Comparison of ENCODE assay signal across 11 cellular contexts in the genomic region with DNA sequence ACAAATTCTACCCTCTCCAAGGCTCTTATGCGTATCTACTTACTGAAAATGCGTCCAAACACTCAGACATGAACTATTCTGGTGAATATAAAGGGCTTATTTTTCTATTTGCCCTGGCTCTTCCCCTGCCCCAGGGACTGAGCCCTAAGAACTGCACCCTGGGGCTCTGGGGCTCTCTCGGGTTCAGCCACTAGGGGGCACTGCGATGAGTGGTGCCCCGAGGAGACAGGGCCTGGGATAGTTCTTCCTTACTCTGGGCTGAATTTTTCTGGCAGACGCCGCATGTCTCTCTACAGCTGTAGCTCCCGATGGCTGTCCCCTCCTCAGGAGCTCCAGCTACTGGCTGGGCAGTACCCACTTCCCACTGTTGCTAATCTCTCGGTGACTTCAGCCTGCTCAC. TPM values are rescaled to one million over a fixed set of nuclear protein-coding genes. Genes with fewer than 3 reads are reported as not detected.
A peak's percentile ranks its signal among the peaks of the same experiment; 100 is the strongest.
DNase-seq lines count a peak whose midpoint lies in the region; TF ChIP-seq lines count a peak whose summit lies in the region.
"Had no signal": no experiment of that assay in that cellular context is flagged by ENCODE, and none has a peak within 500 bp of the region (broad histone marks: within the 10 kb centered on the region; RNA-seq: fewer than 3 reads in every experiment).

No MANE protein-coding gene starts in this region.

- TF ChIP-seq CTCF in DOHH2 (IDR thresholded peaks at IDR 0.05; ENCODE audit: low read depth, low read length, poor library complexity, severe bottlenecking) (peak; percentile 91), LNCAP (IDR thresholded peaks at IDR 0.05) (peak; percentile 63), choroid plexus epithelial cell (conservative IDR thresholded peaks at IDR 0.05; ENCODE audit: low read depth, low read length) (peak; percentile 49), progenitor cell of endocrine pancreas (IDR thresholded peaks at IDR 0.05; ENCODE audit: unreplicated experiment) (peak; percentile 33), tibial artery (IDR thresholded peaks at IDR 0.05) (no peak)

- H3K9me3 ChIP-seq in DOHH2 (ENCODE audit: control insufficient read depth, insufficient read depth, low read length) (no peaks in the 10 kb centered on the region), tibial artery (no peaks in the 10 kb centered on the region)

- DNase-seq in choroid plexus epithelial cell (ENCODE audit: low read depth): no peak
- DNase-seq in progenitor cell of endocrine pancreas (ENCODE audit: low spot score, unreplicated experiment): no peak
- DNase-seq in activated gamma-delta T cell treated with Interleukin-2 at 50 U/mL for 16 hours: no peak
- no peak for DNase-seq in tibial artery
- DNase-seq in activated CD4-positive, alpha-beta T cell treated with anti-CD3 and anti-CD28 coated beads, Interleukin-2, amount 10 ng/mL, durations not matched to agents 24 days and 14 days: no peak
- DNase-seq: EL, midbrain, NCI-H187 had no signal

- no peak overlapping the region for H3K4me3 Mint-ChIP-seq in progenitor cell of endocrine pancreas (ENCODE audit: low read depth)
- no peak overlapping the region for H3K4me3 Mint-ChIP-seq in activated CD4-positive, alpha-beta T cell treated with anti-CD3 and anti-CD28 coated beads, Interleukin-2, amount 10 ng/mL, durations not matched to agents 24 days and 14 days
- H3K4me3 Mint-ChIP-seq: activated naive CD8-positive, alpha-beta T cell had no signal

- no peaks in the 10 kb centered on the region for H3F3A ChIP-seq in DOHH2 (ENCODE audit: control insufficient read depth, insufficient read depth)

- H3K27ac Mint-ChIP-seq in progenitor cell of endocrine pancreas: no peak overlapping the region
- H3K27ac Mint-ChIP-seq in activated CD4-positive, alpha-beta T cell treated with anti-CD3 and anti-CD28 coated beads, Interleukin-2, amount 10 ng/mL, durations not matched to agents 24 days and 14 days: no peak overlapping the region
- H3K27ac Mint-ChIP-seq: activated naive CD8-positive, alpha-beta T cell had no signal

- no peak overlapping the region for H3K4me2 ChIP-seq in DOHH2 (ENCODE audit: low read length)

- H4K20me1 ChIP-seq in DOHH2 (ENCODE audit: control insufficient read depth, insufficient read depth, low read depth, low read length): no peaks in the 10 kb centered on the region

- peaks cover 4% of the 10 kb centered on the region for H3K36me3 Mint-ChIP-seq in progenitor cell of endocrine pancreas (ENCODE audit: insufficient read depth)
- peaks cover 35% of the 10 kb centered on the region for H3K36me3 Mint-ChIP-seq in activated CD4-positive, alpha-beta T cell treated with anti-CD3 and anti-CD28 coated beads, Interleukin-2, amount 10 ng/mL, durations not matched to agents 24 days and 14 days (ENCODE audit: low read depth)

- intact Hi-C loops in tibial artery (cut with DNase I; ENCODE audit: low total_unique reads): no loop called here
- intact Hi-C loops in activated CD4-positive, alpha-beta T cell treated with anti-CD3 and anti-CD28 coated beads, Interleukin-2, amount 10 ng/mL, durations not matched to agents 24 days and 14 days (cut with micrococcal nuclease): no loop called here

- H3K4me1 ChIP-seq in DOHH2 (ENCODE audit: control insufficient read depth, low read length) (no peaks in the 10 kb centered on the region), tibial artery (no peaks in the 10 kb centered on the region)

- no peak overlapping the region for H3K27ac ChIP-seq in DOHH2 (ENCODE audit: low read depth, low read length)
- no peak overlapping the region for H3K27ac ChIP-seq in tibial artery

- H3K36me3 ChIP-seq in DOHH2 (ENCODE audit: control insufficient read depth, low read length): peaks cover 2% of the 10 kb centered on the region; the same call in 1 of the 2 replicates
- no peaks in the 10 kb centered on the region for H3K36me3 ChIP-seq in tibial artery

- H3K9me2 ChIP-seq in DOHH2 (replicated peaks; ENCODE audit: control insufficient read depth, low read length): no peaks in the 10 kb centered on the region

- no peak overlapping the region for H3K4me3 ChIP-seq in DOHH2 (ENCODE audit: low read length)
- H3K4me3 ChIP-seq in choroid plexus epithelial cell (ENCODE audit: low read depth, low read length): no peak overlapping the region
- no peak overlapping the region for H3K4me3 ChIP-seq in tibial artery

- H3K9me3 Mint-ChIP-seq in progenitor cell of endocrine pancreas (ENCODE audit: low read depth): peaks cover 22% of the 10 kb centered on the region
- H3K9me3 Mint-ChIP-seq in activated CD4-positive, alpha-beta T cell treated with anti-CD3 and anti-CD28 coated beads, Interleukin-2, amount 10 ng/mL, durations not matched to agents 24 days and 14 days: peaks cover 11% of the 10 kb centered on the region

- H3K27me3 Mint-ChIP-seq in progenitor cell of endocrine pancreas: no peaks in the 10 kb centered on the region
- no peaks in the 10 kb centered on the region for H3K27me3 Mint-ChIP-seq in activated CD4-positive, alpha-beta T cell treated with anti-CD3 and anti-CD28 coated beads, Interleukin-2, amount 10 ng/mL, durations not matched to agents 24 days and 14 days
- H3K27me3 Mint-ChIP-seq: activated naive CD8-positive, alpha-beta T cell had no signal

- H3K79me2 ChIP-seq in DOHH2 (ENCODE audit: control insufficient read depth, low read length): no peaks in the 10 kb centered on the region

- H3K4me1 Mint-ChIP-seq in progenitor cell of endocrine pancreas (ENCODE audit: low read depth): no peaks in the 10 kb centered on the region
- H3K4me1 Mint-ChIP-seq in activated CD4-positive, alpha-beta T cell treated with anti-CD3 and anti-CD28 coated beads, Interleukin-2, amount 10 ng/mL, durations not matched to agents 24 days and 14 days: peaks cover 13% of the 10 kb centered on the region

- no peaks in the 10 kb centered on the region for H3K27me3 ChIP-seq in DOHH2 (ENCODE audit: control insufficient read depth, low read length)
- H3K27me3 ChIP-seq in tibial artery: no peaks in the 10 kb centered on the region

RNA-seq across cellular contexts. Expression of a gene that starts 30.8 kb away (rescaled TPM):
- 22.3 and 25.0 TPM in 2 replicates for total RNA-seq in progenitor cell of endocrine pancreas
- total RNA-seq in activated CD4-positive, alpha-beta T cell treated with anti-CD3 and anti-CD28 coated beads, Interleukin-2, amount 10 ng/mL, durations not matched to agents 24 days and 14 days: 9.6 and 10.4 TPM in 2 replicates

Comparison
In these comparisons a context has a peak if more than half of its experiments do, and no peak if none do; other contexts are left out.
1. CTCF ChIP-seq: peak in DOHH2 (single experiment), LNCAP (single experiment), choroid plexus epithelial cell (single experiment) and progenitor cell of endocrine pancreas (single experiment); none in tibial artery (0 of 2).